Comparison of ENCODE assay signal across 8 cellular contexts in genomic region chr19:530133-531008, GRCh38. TPM values are rescaled to one million over a fixed set of nuclear protein-coding genes. Genes with fewer than 3 reads are reported as not detected.
DNase-seq lines count a peak whose midpoint lies in the region; ATAC-seq, FAIRE-seq and TF ChIP-seq lines count a peak whose summit lies in the region.

No MANE protein-coding gene starts in this region.

- POLR2A ChIA-PET in CD8-positive, alpha-beta T cell (lab: Charles Lee): interaction anchor here (0.6 to 0.8 kb wide), 2 partner anchors 19 to 24 kb away, joined by 3 read pairs; no protein-coding TSS in a partner anchor
- POLR2A ChIA-PET in PC-3 (lab: Charles Lee; ENCODE audit: unreplicated experiment): no interaction called here
- POLR2A ChIA-PET in endothelial cell of umbilical vein (lab: Charles Lee): interaction anchor here (0.6 to 0.8 kb wide), 2 partner anchors 102 to 146 kb away, joined by 3 read pairs; no protein-coding TSS in a partner anchor

- H3K9me3 Mint-ChIP-seq in CD8-positive, alpha-beta T cell: no peaks in the 10 kb centered on the region

- H3F3A ChIP-seq in PC-3 (ENCODE audit: low read length, unreplicated experiment): no peaks in the 10 kb centered on the region

- H3K9me3 ChIP-seq in CD8-positive, alpha-beta T cell (ENCODE audit: low read length): no peaks in the 10 kb centered on the region
- H3K9me3 ChIP-seq in PC-3 (ENCODE audit: low read length) (no peaks in the 10 kb centered on the region), endothelial cell of umbilical vein (replicated peaks; ENCODE audit: control insufficient read depth, insufficient read depth, low read length) (no peaks in the 10 kb centered on the region), neutrophil (no peaks in the 10 kb centered on the region)

- H3K27me3 Mint-ChIP-seq in CD8-positive, alpha-beta T cell (ENCODE audit: low read depth): peaks cover 7% of the 10 kb centered on the region

- no peak for TF ChIP-seq POLR2A in endothelial cell of umbilical vein (IDR thresholded peaks at IDR 0.05; ENCODE audit: low read depth, low read length)

- intact Hi-C loops in CD8-positive, alpha-beta T cell (cut with DNase I, micrococcal nuclease): loop anchor here (1.0 to 5.0 kb wide), 8 partner anchors 12 to 267 kb away; partner anchors contain the start of genes BSG (in 2 of the 2), TPGS1 (in 2 of the 2) and PTBP1 (in 1 of the 2)
- intact Hi-C loops in PC-3 (cut with micrococcal nuclease): no loop called here
- intact Hi-C loops in endothelial cell of umbilical vein (cut with micrococcal nuclease): loop anchor here (1.0 to 2.0 kb wide), 2 partner anchors 20 to 103 kb away; partner anchors contain the start of gene POLRMT

- H3K4me1 ChIP-seq in CD8-positive, alpha-beta T cell (ENCODE audit: insufficient read depth, low read length): peaks cover 20% of the 10 kb centered on the region
- peaks cover 19% of the 10 kb centered on the region for H3K4me1 ChIP-seq in PC-3 (ENCODE audit: insufficient read depth, low read length)
- peaks cover 17% of the 10 kb centered on the region for H3K4me1 ChIP-seq in endothelial cell of umbilical vein (ENCODE audit: control insufficient read depth, extremely low read depth, insufficient read depth, low read length)
- H3K4me1 ChIP-seq in neutrophil (ENCODE audit: control insufficient read depth in 1 of 2, insufficient read depth in 1 of 2, low read depth in 1 of 2, low read length in 1 of 2): peaks cover 27 to 30% of the 10 kb centered on the region in 2 experiments

- H3K4me2 ChIP-seq in PC-3 (ENCODE audit: low read length) (peak overlapping the region; percentile 86), endothelial cell of umbilical vein (ENCODE audit: insufficient read depth, low read length) (peak overlapping the region; percentile 77)

- peaks cover 17% of the 10 kb centered on the region for H4K20me1 ChIP-seq in PC-3 (ENCODE audit: low read length)
- no peaks in the 10 kb centered on the region for H4K20me1 ChIP-seq in endothelial cell of umbilical vein (replicated peaks; ENCODE audit: control insufficient read depth, extremely low read depth, insufficient read depth, low read length)

- peak overlapping the region; percentile 87 for H3K4me3 ChIP-seq in CD8-positive, alpha-beta T cell (ENCODE audit: low read depth, low read length)
- H3K4me3 ChIP-seq in PC-3 (ENCODE audit: low read length): peak overlapping the region; percentile 77
- peak overlapping the region; percentile 57 to 88 (median 64) for H3K4me3 ChIP-seq in endothelial cell of umbilical vein (replicated peaks in 1 of 3; ENCODE audit: insufficient read depth in 1 of 3, low read depth in 1 of 3, low read length in 3 of 3)
- H3K4me3 ChIP-seq in neutrophil (ENCODE audit: low read depth in 1 of 2, low read length in 1 of 2): peak overlapping the region; percentile 87 to 90

- peak overlapping the region; percentile 87 for H3K27ac Mint-ChIP-seq in CD8-positive, alpha-beta T cell

- dilution Hi-C loops in endothelial cell of umbilical vein (cut with MboI; ENCODE audit: extremely low pct_ligation_motif_present, low sequenced_read_pairs): no loop called here

- peak overlapping the region; percentile 82 for H3K4me3 Mint-ChIP-seq in CD8-positive, alpha-beta T cell

- peak overlapping the region; percentile 81 for H3K9ac ChIP-seq in PC-3 (ENCODE audit: low read length)
- H3K9ac ChIP-seq in endothelial cell of umbilical vein (replicated peaks; ENCODE audit: extremely low read depth, insufficient read depth, low read length): peak overlapping the region; percentile 61

- ATAC-seq in CD8-positive, alpha-beta T cell: no peak
- ATAC-seq in PC-3: no peak
- no peak for ATAC-seq in HG03565 (IDR thresholded peaks at IDR 0.05; ENCODE audit: unreplicated experiment)

- no peaks in the 10 kb centered on the region for H3K36me3 Mint-ChIP-seq in CD8-positive, alpha-beta T cell

- no peak overlapping the region for H3K27ac ChIP-seq in CD8-positive, alpha-beta T cell (ENCODE audit: low read depth, low read length)
- H3K27ac ChIP-seq in PC-3 (ENCODE audit: low read length): 0 out of 2 replicates have a peak overlapping the region, but pooled peaks have one; percentile 32
- H3K27ac ChIP-seq in endothelial cell of umbilical vein (ENCODE audit: insufficient read depth, low read depth, low read length): no peak overlapping the region
- peak overlapping the region; percentile 85 for H3K27ac ChIP-seq in neutrophil

- peak; percentile 43 for FAIRE-seq in endothelial cell of umbilical vein (lab: Jason Lieb, UNC)

- no peaks in the 10 kb centered on the region for H3K9me1 ChIP-seq in endothelial cell of umbilical vein (replicated peaks; ENCODE audit: control insufficient read depth, extremely low read depth, insufficient read depth, low read length)

- BruUV-seq in PC-3 (replicated peaks; lab: Mats Ljungman, UMichigan): TSS peak; percentile 88
- BruUV-seq in endothelial cell of umbilical vein (replicated peaks; lab: Mats Ljungman, UMichigan): TSS peak; percentile 31

- no peak for DNase-seq in CD8-positive, alpha-beta T cell
- DNase-seq in PC-3 (no peak), endothelial cell of umbilical vein (ENCODE audit: low read depth, low spot score) (no peak), NCI-H128 (lab: John Stamatoyannopoulos, UW; ENCODE audit: unreplicated experiment) (no peak), cerebellar nuclear complex (lab: John Stamatoyannopoulos, UW) (no peak)
- no peak for DNase-seq in stimulated activated CD4-positive, alpha-beta T cell treated with anti-CD3 and anti-CD28 coated beads, Interleukin-1b, Interleukin-23, amount 100 ng/mL, for 48 hours

- H3K79me2 ChIP-seq in PC-3 (ENCODE audit: low read length) (peaks cover 33% of the 10 kb centered on the region), endothelial cell of umbilical vein (ENCODE audit: control insufficient read depth, insufficient read depth, low read length) (peaks cover 36% of the 10 kb centered on the region)

- CTCF ChIA-PET in CD8-positive, alpha-beta T cell (lab: Charles Lee): interaction anchor here (1.7 to 3.5 kb wide), 2 partner anchors 20 to 24 kb away, joined by 6 to 17 read pairs; partner anchors contain the start of gene TPGS1
- CTCF ChIA-PET in PC-3 (lab: Charles Lee): no interaction called here
- CTCF ChIA-PET in endothelial cell of umbilical vein (lab: Charles Lee): interaction anchor here (1.2 to 3.4 kb wide), 3 partner anchors 19 to 38 kb away, joined by 4 to 36 read pairs (median 4); no protein-coding TSS in a partner anchor

- no peaks in the 10 kb centered on the region for H3K9me2 ChIP-seq in PC-3 (replicated peaks; ENCODE audit: low read length)

- H3K36me3 ChIP-seq in CD8-positive, alpha-beta T cell (ENCODE audit: insufficient read depth, low read length): no peaks in the 10 kb centered on the region
- no peaks in the 10 kb centered on the region for H3K36me3 ChIP-seq in PC-3 (ENCODE audit: low read depth, low read length)
- H3K36me3 ChIP-seq in endothelial cell of umbilical vein (ENCODE audit: control insufficient read depth in 2 of 2, extremely low read depth in 1 of 2, insufficient read depth in 2 of 2, low read length in 2 of 2): peaks cover 0 to 3% of the 10 kb centered on the region in 2 experiments
- H3K36me3 ChIP-seq in neutrophil: peaks cover 6% of the 10 kb centered on the region

- peak overlapping the region; percentile 89 for H2AFZ ChIP-seq in PC-3 (ENCODE audit: low read length)
- peak overlapping the region; percentile 98 for H2AFZ ChIP-seq in endothelial cell of umbilical vein (ENCODE audit: low read depth, low read length)

- TF ChIP-seq CTCF in CD8-positive, alpha-beta T cell (IDR thresholded peaks at IDR 0.05): no peak
- TF ChIP-seq CTCF in PC-3 (conservative IDR thresholded peaks at IDR 0.05; ENCODE audit: low read depth, low read length) (no peak), endothelial cell of umbilical vein (IDR thresholded peaks at IDR 0.05; ENCODE audit: extremely low read depth in 1 of 2, insufficient read depth in 1 of 2, low read depth in 1 of 2, low read length in 2 of 2) (no peak), neutrophil (IDR thresholded peaks at IDR 0.05) (no peak)

- H3K4me1 Mint-ChIP-seq in CD8-positive, alpha-beta T cell (ENCODE audit: low read depth): peaks cover 14% of the 10 kb centered on the region

- no peaks in the 10 kb centered on the region for H3K27me3 ChIP-seq in CD8-positive, alpha-beta T cell (ENCODE audit: insufficient read depth, low read length)
- H3K27me3 ChIP-seq in PC-3 (ENCODE audit: low read length) (no peaks in the 10 kb centered on the region), endothelial cell of umbilical vein (ENCODE audit: control insufficient read depth in 2 of 2, insufficient read depth in 2 of 2, low read length in 2 of 2) (peaks cover 0 to 1% of the 10 kb centered on the region in 2 experiments), neutrophil (peaks cover 15% of the 10 kb centered on the region)

RNA-seq across cellular contexts. Expression of gene CDC34, which starts 1.2 kb away (rescaled TPM):
- total RNA-seq in CD8-positive, alpha-beta T cell: 10 to 100 TPM; 37.1 to 45.8 TPM
- total RNA-seq in PC-3 (2014; rRNA removed) (119 and 152 TPM in 2 replicates), endothelial cell of umbilical vein (92.9 and 93.2 TPM in 2 replicates)
- polyA plus RNA-seq in endothelial cell of umbilical vein: 90.4 and 101 TPM in 2 replicates
- polyA plus RNA-seq in endothelial cell of umbilical vein (2011; cell fraction: cytosol; rRNA removed): 56.6 and 83.2 TPM in 2 replicates
- polyA plus RNA-seq in endothelial cell of umbilical vein (2011; cell fraction: nucleus; rRNA removed): 47.0 and 48.3 TPM in 2 replicates
- 52.7 and 77.2 TPM in 2 replicates for polyA plus RNA-seq in endothelial cell of umbilical vein (2012)
- polyA minus RNA-seq in endothelial cell of umbilical vein: 36.6 and 42.9 TPM in 2 replicates
- 46.1 TPM for polyA minus RNA-seq in endothelial cell of umbilical vein (2011; cell fraction: cytosol; rRNA and poly(A)+ RNA removed)
- 12.1 and 26.2 TPM in 2 replicates for polyA minus RNA-seq in endothelial cell of umbilical vein (2011; cell fraction: nucleus; rRNA and poly(A)+ RNA removed)

RNA-seq across cellular contexts. Expression of gene GZMM, which starts 13.5 kb away (rescaled TPM):
- total RNA-seq in CD8-positive, alpha-beta T cell: 100 to 1,000 TPM; 117 to 119 TPM
- total RNA-seq in PC-3 (2014; rRNA removed) (0.35 TPM in 1 of 2 replicates, not detected in the other), endothelial cell of umbilical vein (not detected in 2 replicates)
- not detected in 2 replicates for polyA plus RNA-seq in endothelial cell of umbilical vein
- polyA plus RNA-seq in endothelial cell of umbilical vein (2011; cell fraction: cytosol; rRNA removed): not detected in 2 replicates
- 0.15 and 0.17 TPM in 2 replicates for polyA plus RNA-seq in endothelial cell of umbilical vein (2011; cell fraction: nucleus; rRNA removed)
- polyA plus RNA-seq in endothelial cell of umbilical vein (2012): not detected in 2 replicates
- not detected in 2 replicates for polyA minus RNA-seq in endothelial cell of umbilical vein
- not detected for polyA minus RNA-seq in endothelial cell of umbilical vein (2011; cell fraction: cytosol; rRNA and poly(A)+ RNA removed)
- not detected in 2 replicates for polyA minus RNA-seq in endothelial cell of umbilical vein (2011; cell fraction: nucleus; rRNA and poly(A)+ RNA removed)

RNA-seq across cellular contexts. Expression of gene TPGS1, which starts 23.1 kb away (rescaled TPM):
- total RNA-seq in CD8-positive, alpha-beta T cell: 10 to 100 TPM; 17.3 to 19.5 TPM
- total RNA-seq in PC-3 (2014; rRNA removed) (28.5 and 44.0 TPM in 2 replicates), endothelial cell of umbilical vein (24.0 and 24.7 TPM in 2 replicates)
- 20.9 and 24.2 TPM in 2 replicates for polyA plus RNA-seq in endothelial cell of umbilical vein
- 2.5 and 8.3 TPM in 2 replicates for polyA plus RNA-seq in endothelial cell of umbilical vein (2011; cell fraction: cytosol; rRNA removed)
- 3.7 and 4.1 TPM in 2 replicates for polyA plus RNA-seq in endothelial cell of umbilical vein (2011; cell fraction: nucleus; rRNA removed)
- 3.2 and 7.4 TPM in 2 replicates for polyA plus RNA-seq in endothelial cell of umbilical vein (2012)
- polyA minus RNA-seq in endothelial cell of umbilical vein: 2.7 and 3.2 TPM in 2 replicates
- polyA minus RNA-seq in endothelial cell of umbilical vein (2011; cell fraction: cytosol; rRNA and poly(A)+ RNA removed): 10.3 TPM
- 2.0 and 4.9 TPM in 2 replicates for polyA minus RNA-seq in endothelial cell of umbilical vein (2011; cell fraction: nucleus; rRNA and poly(A)+ RNA removed)

RNA-seq across cellular contexts. Expression of gene MADCAM1, which starts 34.1 kb away (rescaled TPM):
- total RNA-seq in CD8-positive, alpha-beta T cell: under 1 TPM in 1 of 2 experiments, not detected in 1; 0.19 TPM
- 0.11 and 0.17 TPM in 2 replicates for total RNA-seq in PC-3 (2014; rRNA removed)
- 0.31 and 0.44 TPM in 2 replicates for total RNA-seq in endothelial cell of umbilical vein
- 0.06 and 0.07 TPM in 2 replicates for polyA plus RNA-seq in endothelial cell of umbilical vein
- polyA plus RNA-seq in endothelial cell of umbilical vein (2011; cell fraction: cytosol; rRNA removed): 0.03 and 0.04 TPM in 2 replicates
- 0.13 and 0.15 TPM in 2 replicates for polyA plus RNA-seq in endothelial cell of umbilical vein (2011; cell fraction: nucleus; rRNA removed)
- polyA plus RNA-seq in endothelial cell of umbilical vein (2012): 0.11 TPM in 1 of 2 replicates, not detected in the other
- not detected in 2 replicates for polyA minus RNA-seq in endothelial cell of umbilical vein
- not detected for polyA minus RNA-seq in endothelial cell of umbilical vein (2011; cell fraction: cytosol; rRNA and poly(A)+ RNA removed)
- polyA minus RNA-seq in endothelial cell of umbilical vein (2011; cell fraction: nucleus; rRNA and poly(A)+ RNA removed): not detected in 2 replicates

RNA-seq across cellular contexts. Expression of gene BSG, which starts 42.0 kb away (rescaled TPM):
- total RNA-seq in CD8-positive, alpha-beta T cell: 10 to 100 TPM; 76.2 to 81.2 TPM
- total RNA-seq in PC-3 (2014; rRNA removed) (458 and 514 TPM in 2 replicates), endothelial cell of umbilical vein (466 and 485 TPM in 2 replicates)
- polyA plus RNA-seq in endothelial cell of umbilical vein: 661 and 823 TPM in 2 replicates
- polyA plus RNA-seq in endothelial cell of umbilical vein (2011; cell fraction: cytosol; rRNA removed): 394 and 493 TPM in 2 replicates
- polyA plus RNA-seq in endothelial cell of umbilical vein (2011; cell fraction: nucleus; rRNA removed): 207 and 221 TPM in 2 replicates
- polyA plus RNA-seq in endothelial cell of umbilical vein (2012): 344 and 487 TPM in 2 replicates
- polyA minus RNA-seq in endothelial cell of umbilical vein: 236 and 243 TPM in 2 replicates
- polyA minus RNA-seq in endothelial cell of umbilical vein (2011; cell fraction: cytosol; rRNA and poly(A)+ RNA removed): 264 TPM
- 45.2 and 64.3 TPM in 2 replicates for polyA minus RNA-seq in endothelial cell of umbilical vein (2011; cell fraction: nucleus; rRNA and poly(A)+ RNA removed)

Comparison
In these comparisons a context has a peak if more than half of its experiments do, and no peak if none do; other contexts are left out.
1. H3K27ac ChIP-seq: peak in PC-3 (single experiment) and neutrophil (single experiment); none in CD8-positive, alpha-beta T cell (single experiment) and endothelial cell of umbilical vein (single experiment).
2. RNA of gene GZMM, which starts 13.5 kb away (total RNA-seq): 117 to 119 TPM in CD8-positive, alpha-beta T cell; 0.35 TPM in PC-3 and not detected in endothelial cell of umbilical vein; every median in the first group is over 10 times any median in the second.
3. Peak in every context shown above with its lines, with median percentiles within 50 percentile points of each other: H3K4me3 ChIP-seq.